In the genomic region with DNA sequence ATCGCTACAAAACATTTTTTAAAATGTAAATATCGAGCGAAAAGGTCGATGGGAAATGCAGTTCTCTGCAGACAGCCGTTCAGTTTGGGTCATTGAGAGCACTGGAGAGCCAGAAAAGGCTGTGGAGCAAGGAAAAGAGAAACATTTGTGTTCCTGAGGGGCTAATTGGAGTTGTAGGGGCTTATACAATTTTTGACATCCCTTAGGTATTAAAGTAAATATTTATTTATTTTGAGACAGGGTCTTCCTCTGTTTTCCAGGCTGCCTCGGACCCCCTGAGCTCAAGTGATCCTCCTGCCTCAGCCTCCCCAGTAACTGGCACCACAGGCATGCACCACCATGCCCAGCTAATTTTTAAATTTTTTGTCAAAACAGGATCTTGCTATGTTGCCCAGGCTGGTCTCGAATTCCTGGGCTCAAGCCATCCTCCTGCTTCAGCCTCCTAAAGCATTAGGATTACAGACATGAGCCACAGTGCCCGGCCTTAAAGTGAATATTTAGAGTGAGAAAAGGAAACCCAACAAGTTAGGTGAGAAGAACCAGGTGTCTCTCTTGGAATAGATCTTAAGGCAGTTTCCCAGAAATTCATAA, we compare ENCODE assay signal across 1 cellular context.
TF ChIP-seq lines count a peak whose summit lies in the region.

No MANE protein-coding gene starts in this region.

TF ChIP-seq in SK-N-SH, 30 proteins besides CTCF, POLR2A, EP300 and RAD21 (continued from another document):
- no peak for TF ChIP-seq GABPA (IDR thresholded peaks at IDR 0.05; ENCODE audit: low read depth)
- TF ChIP-seq, protein P1, sequence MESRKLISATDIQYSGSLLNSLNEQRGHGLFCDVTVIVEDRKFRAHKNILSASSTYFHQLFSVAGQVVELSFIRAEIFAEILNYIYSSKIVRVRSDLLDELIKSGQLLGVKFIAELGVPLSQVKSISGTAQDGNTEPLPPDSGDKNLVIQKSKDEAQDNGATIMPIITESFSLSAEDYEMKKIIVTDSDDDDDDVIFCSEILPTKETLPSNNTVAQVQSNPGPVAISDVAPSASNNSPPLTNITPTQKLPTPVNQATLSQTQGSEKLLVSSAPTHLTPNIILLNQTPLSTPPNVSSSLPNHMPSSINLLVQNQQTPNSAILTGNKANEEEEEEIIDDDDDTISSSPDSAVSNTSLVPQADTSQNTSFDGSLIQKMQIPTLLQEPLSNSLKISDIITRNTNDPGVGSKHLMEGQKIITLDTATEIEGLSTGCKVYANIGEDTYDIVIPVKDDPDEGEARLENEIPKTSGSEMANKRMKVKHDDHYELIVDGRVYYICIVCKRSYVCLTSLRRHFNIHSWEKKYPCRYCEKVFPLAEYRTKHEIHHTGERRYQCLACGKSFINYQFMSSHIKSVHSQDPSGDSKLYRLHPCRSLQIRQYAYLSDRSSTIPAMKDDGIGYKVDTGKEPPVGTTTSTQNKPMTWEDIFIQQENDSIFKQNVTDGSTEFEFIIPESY (IDR thresholded peaks at IDR 0.05; ENCODE audit: borderline replicate concordance, low read depth): no peak
- no peak for TF ChIP-seq RCOR1 (IDR thresholded peaks at IDR 0.05; ENCODE audit: low read length)
- no peak for TF ChIP-seq PBX3 (IDR thresholded peaks at IDR 0.05)
- TF ChIP-seq YY1 (IDR thresholded peaks at IDR 0.05; ENCODE audit: low read depth): no peak
- no peak for TF ChIP-seq TEAD4 (IDR thresholded peaks at IDR 0.05; ENCODE audit: borderline replicate concordance, insufficient read depth)
- TF ChIP-seq FOXM1 (IDR thresholded peaks at IDR 0.05; ENCODE audit: low read depth): no peak
- TF ChIP-seq MXI1 (IDR thresholded peaks at IDR 0.05; ENCODE audit: low read depth, low read length): no peak
- TF ChIP-seq SIN3A (IDR thresholded peaks at IDR 0.05; ENCODE audit: borderline replicate concordance, low read depth, low read length): no peak
- no peak for TF ChIP-seq USF1 (IDR thresholded peaks at IDR 0.05; ENCODE audit: borderline replicate concordance, low read depth)
- no peak for TF ChIP-seq RXRA (IDR thresholded peaks at IDR 0.05; ENCODE audit: borderline replicate concordance, low read depth)
